8 cellular contexts compared by ENCODE assay signal in genomic region chr16:67183627-67184452, GRCh38.
DNase-seq lines count a peak whose midpoint lies in the region; ATAC-seq lines count a peak whose summit lies in the region.

TSS of gene MATCAP1 (minus strand) at chr16:67183963. CDS start at chr16:67180610, 3,353 bp downstream.

- H3K4me1 ChIP-seq in BLaER1 = peaks cover 44% of the 10 kb centered on the region

- peak within 1 kb of the TSS; percentile 86 for H3K9ac ChIP-seq in BLaER1

- ATAC-seq in GM19328 (IDR thresholded peaks at IDR 0.05; ENCODE audit: unreplicated experiment) (peak; percentile 88), HG03469 (IDR thresholded peaks at IDR 0.05; ENCODE audit: unreplicated experiment) (peak; percentile 63)

- 0 out of 2 replicates have a peak, but pooled peaks cover 5% of the 10 kb centered on the region for H3K36me3 ChIP-seq in BLaER1

- DNase-seq in NCI-H526 (lab: John Stamatoyannopoulos, UW) = peak; percentile 92 to 96
- DNase-seq in activated CD4-positive, alpha-beta T cell treated with anti-CD3 and anti-CD28 coated beads for 4 hours = peak; percentile 92 to 93
- DNase-seq in stimulated activated CD4-positive, alpha-beta T cell treated with anti-CD3 and anti-CD28 coated beads, Interleukin-1b, Interleukin-23, amount 100 ng/mL, for 24 hours (ENCODE audit: low read depth in 4 of 4, low spot score in 1 of 4) = peak; percentile 72 to 91 (median 84)

- H3K9me3 ChIP-seq in BLaER1 = no peaks in the 10 kb centered on the region

- peaks cover 26% of the 10 kb centered on the region for H3K27me3 ChIP-seq in BLaER1
- H3K27me3 ChIP-seq in layer of hippocampus (ENCODE audit: control insufficient read depth, insufficient read depth, low read length) = no peaks in the 10 kb centered on the region

- peak within 1 kb of the TSS; percentile 71 for H3K4me3 ChIP-seq in BLaER1

- peaks cover 39% of the 10 kb centered on the region for H4K20me1 ChIP-seq in BLaER1

- peak within 1 kb of the TSS; percentile 95 for H3K4me2 ChIP-seq in BLaER1

- H3K27ac ChIP-seq in BLaER1 (peak within 1 kb of the TSS; percentile 88), cingulate gyrus (ENCODE audit: low read depth, low read length) (peak within 1 kb of the TSS; percentile 99), layer of hippocampus (ENCODE audit: low read depth, low read length) (peak within 1 kb of the TSS; percentile 98)

Comparison
In these comparisons a context has a peak if more than half of its experiments do, and no peak if none do; other contexts are left out.
1. Peak in every context shown above with its lines: DNase-seq, ATAC-seq, H3K4me3 ChIP-seq and H3K27ac ChIP-seq.